10 cellular contexts compared by ENCODE assay signal in the genomic region with DNA sequence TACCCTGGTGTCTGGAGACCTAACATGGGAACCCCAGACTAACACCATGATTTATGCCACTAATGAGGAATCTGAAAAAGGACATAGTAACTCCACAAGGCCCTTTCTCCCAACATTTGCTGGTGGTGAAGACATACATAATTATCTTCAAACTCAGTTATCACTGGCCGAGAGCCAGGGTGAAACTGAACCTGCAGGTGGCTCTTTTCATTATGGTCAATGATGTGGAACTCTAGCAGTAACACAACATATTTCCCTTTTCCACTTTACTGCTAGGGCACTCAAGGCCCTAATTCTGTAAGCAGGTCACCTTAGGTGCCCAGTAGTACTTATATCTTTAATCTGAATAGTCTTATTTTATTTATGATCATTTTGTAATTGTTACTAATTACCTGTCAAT.
DNase-seq lines count a peak whose midpoint lies in the region; ATAC-seq lines count a peak whose summit lies in the region.
"Had no signal": no experiment of that assay in that cellular context is flagged by ENCODE, and none has a peak within 500 bp of the region (broad histone marks: within the 10 kb centered on the region; RNA-seq: fewer than 3 reads in every experiment).

No MANE protein-coding gene starts in this region.

- DNase-seq in NCI-H1436 treated with DMSO at 0.1 percent for 48 hours (lab: John Stamatoyannopoulos, UW), result peak; percentile 30
- DNase-seq in SK-N-DZ (ENCODE audit: low spot score), result peak; percentile 13
- no peak for DNase-seq in kidney tubule cell (ENCODE audit: low spot score)
- DNase-seq in 8988T, result no peak
- DNase-seq in HCEC 1CT, result no peak
- DNase-seq: activated CD4-positive, alpha-beta T cell treated with anti-CD3 and anti-CD28 coated beads, Interleukin-2, amount 50 U/mL, for 1 hour; effector memory CD8-positive, alpha-beta T cell; substantia nigra had no signal

- ATAC-seq in GM18511 (IDR thresholded peaks at IDR 0.05; ENCODE audit: unreplicated experiment) (peak; percentile 66), GM21786 (IDR thresholded peaks at IDR 0.05; ENCODE audit: unreplicated experiment) (peak; percentile 41)
- ATAC-seq: effector memory CD8-positive, alpha-beta T cell had no signal

Comparison
In these comparisons a context has a peak if more than half of its experiments do, and no peak if none do; other contexts are left out.
1. DNase-seq: peak in NCI-H1436 treated with DMSO at 0.1 percent for 48 hours (single experiment) and SK-N-DZ (single experiment); none in kidney tubule cell (single experiment), 8988T (single experiment) and HCEC 1CT (single experiment).